Comparison of ENCODE assay signal across 22 cellular contexts in the genomic region with DNA sequence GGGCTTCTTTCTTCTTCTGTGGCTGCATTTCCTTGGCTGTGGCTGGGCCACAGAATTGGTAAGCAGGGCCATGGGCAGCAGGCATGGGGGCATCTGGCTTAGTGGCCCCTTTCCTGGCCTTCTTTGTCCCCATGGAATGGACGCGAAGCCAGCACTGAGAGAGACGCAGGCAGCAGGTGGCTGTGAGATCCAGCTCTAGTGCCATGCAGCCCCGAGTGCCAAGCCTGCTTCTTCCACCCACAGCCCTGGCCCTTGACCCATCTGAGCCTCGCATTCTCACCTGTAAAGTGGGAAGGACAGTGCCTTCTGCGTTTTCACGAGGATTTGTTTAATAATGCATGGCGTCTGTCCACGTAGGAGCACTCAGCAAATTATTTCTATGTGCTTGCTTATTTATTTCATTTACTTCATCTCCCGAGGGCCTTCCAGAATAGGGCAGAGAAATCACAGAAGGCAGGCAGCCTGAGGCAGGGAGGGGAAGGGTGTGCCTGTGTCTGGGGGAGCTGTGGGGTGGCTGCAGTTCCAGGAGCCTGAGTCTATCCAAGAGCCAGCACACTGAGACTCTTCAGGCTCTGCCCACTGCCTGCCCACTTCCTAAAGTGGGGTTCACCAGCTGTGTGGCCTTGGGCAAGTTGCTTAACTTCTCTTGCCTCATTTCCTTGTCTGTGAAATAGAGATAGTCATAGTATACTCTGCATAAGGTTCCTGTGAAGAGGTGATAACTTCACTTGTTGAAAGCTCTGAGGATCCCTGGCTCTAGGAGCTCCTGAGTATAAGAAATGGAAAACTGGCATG. TPM values are rescaled to one million over a fixed set of nuclear protein-coding genes. Genes with fewer than 3 reads are reported as not detected.
DNase-seq lines count a peak whose midpoint lies in the region; ATAC-seq and TF ChIP-seq lines count a peak whose summit lies in the region.
"Had no signal": no experiment of that assay in that cellular context is flagged by ENCODE, and none has a peak within 500 bp of the region (broad histone marks: within the 10 kb centered on the region; RNA-seq: fewer than 3 reads in every experiment).

No MANE protein-coding gene starts in this region.

- TF ChIP-seq CTCF in right lobe of liver (IDR thresholded peaks at IDR 0.05) (no peak), colonic mucosa (IDR thresholded peaks at IDR 0.05) (no peak)

- H3K36me3 ChIP-seq in right lobe of liver = no peaks in the 10 kb centered on the region
- H3K36me3 ChIP-seq in colonic mucosa = no peaks in the 10 kb centered on the region
- H3K36me3 ChIP-seq: heart right ventricle, SJCRH30, uterus had no signal

- H3K4me1 ChIP-seq in right lobe of liver (no peaks in the 10 kb centered on the region), colonic mucosa (no peaks in the 10 kb centered on the region)
- H3K4me1 ChIP-seq: uterus had no signal

- H3K27ac ChIP-seq in right lobe of liver (no peak overlapping the region), substantia nigra (ENCODE audit: low read depth, low read length, poor library complexity, severe bottlenecking) (peak overlapping the region; percentile 50), colonic mucosa (no peak overlapping the region)
- H3K27ac ChIP-seq: SJCRH30, uterus had no signal

- H3K27me3 ChIP-seq in right lobe of liver (no peaks in the 10 kb centered on the region), colonic mucosa (no peaks in the 10 kb centered on the region)
- H3K27me3 ChIP-seq: uterus had no signal

- H3K27me3 Mint-ChIP-seq in activated naive CD8-positive, alpha-beta T cell treated with anti-CD3 and anti-CD28 coated beads, Interleukin-2, amount 10 ng/mL, durations not matched to agents 7 days and 5 days = peaks cover 6% of the 10 kb centered on the region
- H3K27me3 Mint-ChIP-seq in activated naive CD8-positive, alpha-beta T cell treated with anti-CD3 and anti-CD28 coated beads, Interleukin-2, amount 50 U/mL, for 24 hours = no peaks in the 10 kb centered on the region

- no peaks in the 10 kb centered on the region for H3K9me3 Mint-ChIP-seq in activated naive CD8-positive, alpha-beta T cell treated with anti-CD3 and anti-CD28 coated beads, Interleukin-2, amount 10 ng/mL, durations not matched to agents 7 days and 5 days
- H3K9me3 Mint-ChIP-seq in activated naive CD8-positive, alpha-beta T cell treated with anti-CD3 and anti-CD28 coated beads, Interleukin-2, amount 50 U/mL, for 24 hours = no peaks in the 10 kb centered on the region
- H3K9me3 Mint-ChIP-seq: activated CD4-positive, alpha-beta memory T cell treated with anti-CD3 and anti-CD28 coated beads, Interleukin-2, amount 10 ng/mL, durations not matched to agents 7 days and 5 days; endodermal cell; immature natural killer cell; WTC11 had no signal

- peak; percentile 47 for ATAC-seq in activated naive CD8-positive, alpha-beta T cell treated with anti-CD3 and anti-CD28 coated beads, Interleukin-2, amount 10 ng/mL, durations not matched to agents 7 days and 5 days (ENCODE audit: low read depth)
- no peak for ATAC-seq in activated naive CD8-positive, alpha-beta T cell treated with anti-CD3 and anti-CD28 coated beads, Interleukin-2, amount 50 U/mL, for 24 hours
- ATAC-seq in right lobe of liver = peak; percentile 26 to 50 (median 40)
- ATAC-seq: heart right ventricle, WTC11 had no signal

- H3K9me3 ChIP-seq in right lobe of liver = no peaks in the 10 kb centered on the region
- no peaks in the 10 kb centered on the region for H3K9me3 ChIP-seq in colonic mucosa
- H3K9me3 ChIP-seq: heart right ventricle, SJCRH30, uterus had no signal

- H3K27ac Mint-ChIP-seq in activated naive CD8-positive, alpha-beta T cell treated with anti-CD3 and anti-CD28 coated beads, Interleukin-2, amount 10 ng/mL, durations not matched to agents 7 days and 5 days = no peak overlapping the region
- no peak overlapping the region for H3K27ac Mint-ChIP-seq in activated naive CD8-positive, alpha-beta T cell treated with anti-CD3 and anti-CD28 coated beads, Interleukin-2, amount 50 U/mL, for 24 hours
- H3K27ac Mint-ChIP-seq: activated CD4-positive, alpha-beta memory T cell treated with anti-CD3 and anti-CD28 coated beads, Interleukin-2, amount 10 ng/mL, durations not matched to agents 7 days and 5 days; B cell; endodermal cell; immature natural killer cell; naive B cell; WTC11 had no signal

- no peak overlapping the region for H3K9ac ChIP-seq in colonic mucosa (ENCODE audit: low read depth in 2 of 2, low read length in 2 of 2)

- DNase-seq in activated naive CD8-positive, alpha-beta T cell treated with anti-CD3 and anti-CD28 coated beads, Interleukin-2, amount 10 ng/mL, durations not matched to agents 7 days and 5 days = no peak
- no peak for DNase-seq in activated naive CD8-positive, alpha-beta T cell treated with anti-CD3 and anti-CD28 coated beads, Interleukin-2, amount 50 U/mL, for 24 hours
- DNase-seq in SKM-1 (lab: John Stamatoyannopoulos, UW; ENCODE audit: unreplicated experiment) (peak; percentile 65), right lobe of liver (no peak), substantia nigra (lab: John Stamatoyannopoulos, UW) (peak in 1 of 49 donors; percentile 43), colonic mucosa (no peak), kidney tubule cell (ENCODE audit: low spot score) (no peak)
- DNase-seq in stimulated activated CD8-positive, alpha-beta memory T cell treated with anti-CD3 and anti-CD28 coated beads, Interleukin-4, amount 100 ng/mL, for 48 hours = no peak
- DNase-seq: 8988T; activated CD4-positive, alpha-beta memory T cell treated with anti-CD3 and anti-CD28 coated beads, Interleukin-2, amount 10 ng/mL, durations not matched to agents 7 days and 5 days; activated naive CD4-positive, alpha-beta T cell; Calu3; endodermal cell; heart right ventricle; immature natural killer cell; naive B cell; NCI-H2227 treated with DMSO at 0.1 percent for 48 hours; SJCRH30; stimulated activated CD4-positive, alpha-beta T cell treated with anti-CD3 and anti-CD28 coated beads, Interleukin-2, amount 100 ng/mL, for 48 hours; uterus had no signal

- H3K4me3 ChIP-seq in right lobe of liver = no peak overlapping the region
- H3K4me3 ChIP-seq in colonic mucosa = no peak overlapping the region
- H3K4me3 ChIP-seq: heart right ventricle, SJCRH30, uterus had no signal

- intact Hi-C loops in right lobe of liver (cut with DNase I) = no loop called here
- intact Hi-C loops in colonic mucosa (cut with DNase I) = no loop called here

- TF ChIP-seq POLR2A in right lobe of liver (IDR thresholded peaks at IDR 0.05) = no peak

- no peaks in the 10 kb centered on the region for H3K36me3 Mint-ChIP-seq in activated naive CD8-positive, alpha-beta T cell treated with anti-CD3 and anti-CD28 coated beads, Interleukin-2, amount 10 ng/mL, durations not matched to agents 7 days and 5 days
- no peaks in the 10 kb centered on the region for H3K36me3 Mint-ChIP-seq in activated naive CD8-positive, alpha-beta T cell treated with anti-CD3 and anti-CD28 coated beads, Interleukin-2, amount 50 U/mL, for 24 hours (ENCODE audit: low read depth)
- H3K36me3 Mint-ChIP-seq: naive B cell, WTC11 had no signal

- POLR2A ChIA-PET in activated naive CD8-positive, alpha-beta T cell treated with anti-CD3 and anti-CD28 coated beads, Interleukin-2, amount 10 ng/mL, durations not matched to agents 7 days and 5 days (lab: Charles Lee) = no interaction called here

- 40% methylated on average over 1 of the region's 10 CpGs for WGBS in right lobe of liver (ENCODE audit: insufficient coverage, low coverage, low lambda C conversion rate, missing lambda C conversion rate)

- H3K4me1 Mint-ChIP-seq in activated naive CD8-positive, alpha-beta T cell treated with anti-CD3 and anti-CD28 coated beads, Interleukin-2, amount 10 ng/mL, durations not matched to agents 7 days and 5 days = peaks cover 4% of the 10 kb centered on the region
- H3K4me1 Mint-ChIP-seq in activated naive CD8-positive, alpha-beta T cell treated with anti-CD3 and anti-CD28 coated beads, Interleukin-2, amount 50 U/mL, for 24 hours = no peaks in the 10 kb centered on the region
- H3K4me1 Mint-ChIP-seq: B cell, immature natural killer cell, naive B cell had no signal

- no peak overlapping the region for H3K4me3 Mint-ChIP-seq in activated naive CD8-positive, alpha-beta T cell treated with anti-CD3 and anti-CD28 coated beads, Interleukin-2, amount 10 ng/mL, durations not matched to agents 7 days and 5 days
- H3K4me3 Mint-ChIP-seq in activated naive CD8-positive, alpha-beta T cell treated with anti-CD3 and anti-CD28 coated beads, Interleukin-2, amount 50 U/mL, for 24 hours = no peak overlapping the region
- H3K4me3 Mint-ChIP-seq: activated CD4-positive, alpha-beta memory T cell treated with anti-CD3 and anti-CD28 coated beads, Interleukin-2, amount 10 ng/mL, durations not matched to agents 7 days and 5 days; B cell; endodermal cell; immature natural killer cell; naive B cell; WTC11 had no signal

RNA-seq across cellular contexts. Expression of a gene that starts 55.2 kb away (rescaled TPM):
- total RNA-seq in activated naive CD8-positive, alpha-beta T cell treated with anti-CD3 and anti-CD28 coated beads, Interleukin-2, amount 10 ng/mL, durations not matched to agents 7 days and 5 days = 10 to 100 TPM; 10.9 to 15.6 TPM
- total RNA-seq in right lobe of liver (1 to 10 TPM in 1 of 6 experiments, under 1 TPM in 5; 0.12 to 1.6 (median 0.24) TPM), colonic mucosa (1 to 10 TPM in 1 of 2 donors, under 1 TPM in 1; 0.59 to 1.3 TPM)
- total RNA-seq: Calu3 had no signal

Comparison
In these comparisons a context has a peak if more than half of its experiments do, and no peak if none do; other contexts are left out.
1. RNA of a gene that starts 55.2 kb away (total RNA-seq): 10.9 to 15.6 TPM in activated naive CD8-positive, alpha-beta T cell treated with anti-CD3 and anti-CD28 coated beads, Interleukin-2, amount 10 ng/mL, durations not matched to agents 7 days and 5 days; 0.59 to 1.3 TPM in colonic mucosa and 0.12 to 1.6 TPM in right lobe of liver; every median in the first group is over 4 times any median in the second.